In the genomic region with DNA sequence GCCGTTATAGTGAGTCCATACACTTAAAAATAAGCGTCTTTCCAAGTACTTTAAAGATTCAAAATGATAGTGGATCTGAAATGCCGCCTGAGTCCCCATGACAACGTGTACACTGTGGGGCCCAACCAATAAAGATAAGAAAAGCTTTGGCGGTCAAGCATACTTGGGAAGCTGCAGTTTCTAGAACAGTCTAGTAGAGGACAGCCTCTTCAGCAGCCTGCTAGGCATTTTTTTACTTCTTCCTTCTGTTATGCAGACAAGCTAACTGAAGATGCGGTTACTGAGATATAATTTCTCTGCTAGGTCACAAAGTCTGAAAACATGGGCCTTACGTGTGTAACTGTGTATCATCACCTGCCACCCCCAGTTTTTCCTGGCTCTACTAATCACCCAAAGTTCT, we compare ENCODE assay signal across 8 cellular contexts. TPM values are rescaled to one million over a fixed set of nuclear protein-coding genes. Genes with fewer than 3 reads are reported as not detected.
DNase-seq lines count a peak whose midpoint lies in the region; ATAC-seq and TF ChIP-seq lines count a peak whose summit lies in the region.

No MANE protein-coding gene starts in this region.

- H3K4me1 Mint-ChIP-seq in CD8-positive, alpha-beta T cell (ENCODE audit: low read depth): peaks cover 44% of the 10 kb centered on the region
- peaks cover 14% of the 10 kb centered on the region for H3K4me1 Mint-ChIP-seq in mesothelial cell of epicardium

- no peaks in the 10 kb centered on the region for H3K27me3 Mint-ChIP-seq in CD8-positive, alpha-beta T cell (ENCODE audit: low read depth)
- H3K27me3 Mint-ChIP-seq in mesothelial cell of epicardium (ENCODE audit: low read depth): no peaks in the 10 kb centered on the region

- peak; percentile 43 for ATAC-seq in CD8-positive, alpha-beta T cell
- peak; percentile 9 for ATAC-seq in GM21515 (IDR thresholded peaks at IDR 0.05; ENCODE audit: unreplicated experiment)

- H3K27ac ChIP-seq in CD8-positive, alpha-beta T cell (ENCODE audit: low read depth, low read length): peak overlapping the region; percentile 90

- H3K9me3 Mint-ChIP-seq in CD8-positive, alpha-beta T cell: no peaks in the 10 kb centered on the region
- peaks cover 22% of the 10 kb centered on the region for H3K9me3 Mint-ChIP-seq in mesothelial cell of epicardium

- no peaks in the 10 kb centered on the region for H3K27me3 ChIP-seq in CD8-positive, alpha-beta T cell (ENCODE audit: insufficient read depth, low read length)
- H3K27me3 ChIP-seq in MG63: no peaks in the 10 kb centered on the region

- peak in 1 of 7 experiments; percentile 5 for DNase-seq in CD8-positive, alpha-beta T cell
- no peak for DNase-seq in MG63
- DNase-seq in choroid plexus epithelial cell (ENCODE audit: low read depth): no peak
- no peak for DNase-seq in mesothelial cell of epicardium (ENCODE audit: low spot score in 2 of 2, unreplicated experiment in 2 of 2)
- DNase-seq in NCI-H2196 treated with DMSO at 0.1 percent for 48 hours (lab: John Stamatoyannopoulos, UW; ENCODE audit: unreplicated experiment): no peak
- DNase-seq in NCI-H524 (lab: John Stamatoyannopoulos, UW): no peak
- no peak for DNase-seq in activated CD8-positive, alpha-beta memory T cell treated with anti-CD3 and anti-CD28 coated beads for 24 hours

- H3K27ac Mint-ChIP-seq in CD8-positive, alpha-beta T cell: peak overlapping the region; percentile 96
- peak overlapping the region; percentile 94 for H3K27ac Mint-ChIP-seq in mesothelial cell of epicardium

- H3K36me3 Mint-ChIP-seq in CD8-positive, alpha-beta T cell: peaks cover 17% of the 10 kb centered on the region
- no peaks in the 10 kb centered on the region for H3K36me3 Mint-ChIP-seq in mesothelial cell of epicardium

- no peaks in the 10 kb centered on the region for H3K9me3 ChIP-seq in CD8-positive, alpha-beta T cell (ENCODE audit: low read length)
- no peaks in the 10 kb centered on the region for H3K9me3 ChIP-seq in MG63

- intact Hi-C loops in CD8-positive, alpha-beta T cell (cut with DNase I, micrococcal nuclease): loop anchor here (2.0 to 10.0 kb wide), 6 partner anchors 119 to 981 kb away; a partner anchor contains a TSS

- TF ChIP-seq CTCF in CD8-positive, alpha-beta T cell (IDR thresholded peaks at IDR 0.05): no peak
- TF ChIP-seq CTCF in choroid plexus epithelial cell (conservative IDR thresholded peaks at IDR 0.05; ENCODE audit: low read depth, low read length): no peak
- TF ChIP-seq CTCF in mesothelial cell of epicardium (IDR thresholded peaks at IDR 0.05; ENCODE audit: unreplicated experiment): no peak

- H3K4me3 Mint-ChIP-seq in CD8-positive, alpha-beta T cell: peak overlapping the region; percentile 92
- H3K4me3 Mint-ChIP-seq in mesothelial cell of epicardium: peak overlapping the region; percentile 90

- H3K36me3 ChIP-seq in CD8-positive, alpha-beta T cell (ENCODE audit: insufficient read depth, low read length): no peaks in the 10 kb centered on the region
- H3K36me3 ChIP-seq in MG63: no peaks in the 10 kb centered on the region

- H3K4me3 ChIP-seq in CD8-positive, alpha-beta T cell (ENCODE audit: low read depth, low read length): peak overlapping the region; percentile 75
- H3K4me3 ChIP-seq in MG63 (peak overlapping the region; percentile 59), choroid plexus epithelial cell (ENCODE audit: low read depth, low read length) (peak overlapping the region; percentile 84)

- POLR2A ChIA-PET in CD8-positive, alpha-beta T cell (lab: Charles Lee): interaction anchor here (0.8 to 1.2 kb wide), 3 partner anchors 18 to 659 kb away, joined by 4 to 7 read pairs (median 5); a partner anchor contains a TSS

- peaks cover 18% of the 10 kb centered on the region for H3K4me1 ChIP-seq in CD8-positive, alpha-beta T cell (ENCODE audit: insufficient read depth, low read length)

- CTCF ChIA-PET in CD8-positive, alpha-beta T cell (lab: Charles Lee): no interaction called here

RNA-seq across cellular contexts. Expression of a gene that starts 0.4 kb away (rescaled TPM):
- 10 to 100 TPM; 26.6 to 27.9 TPM for total RNA-seq in CD8-positive, alpha-beta T cell
- total RNA-seq in MG63 (2014; rRNA removed; shearing (Covaris generic); ENCODE audit: low replicate concordance): 5.1 and 6.6 TPM in 2 replicates
- 15.2 to 16.1 TPM (median 16.0 TPM) in 3 replicates for total RNA-seq in mesothelial cell of epicardium
